8 cellular contexts compared by ENCODE assay signal in the genomic region with DNA sequence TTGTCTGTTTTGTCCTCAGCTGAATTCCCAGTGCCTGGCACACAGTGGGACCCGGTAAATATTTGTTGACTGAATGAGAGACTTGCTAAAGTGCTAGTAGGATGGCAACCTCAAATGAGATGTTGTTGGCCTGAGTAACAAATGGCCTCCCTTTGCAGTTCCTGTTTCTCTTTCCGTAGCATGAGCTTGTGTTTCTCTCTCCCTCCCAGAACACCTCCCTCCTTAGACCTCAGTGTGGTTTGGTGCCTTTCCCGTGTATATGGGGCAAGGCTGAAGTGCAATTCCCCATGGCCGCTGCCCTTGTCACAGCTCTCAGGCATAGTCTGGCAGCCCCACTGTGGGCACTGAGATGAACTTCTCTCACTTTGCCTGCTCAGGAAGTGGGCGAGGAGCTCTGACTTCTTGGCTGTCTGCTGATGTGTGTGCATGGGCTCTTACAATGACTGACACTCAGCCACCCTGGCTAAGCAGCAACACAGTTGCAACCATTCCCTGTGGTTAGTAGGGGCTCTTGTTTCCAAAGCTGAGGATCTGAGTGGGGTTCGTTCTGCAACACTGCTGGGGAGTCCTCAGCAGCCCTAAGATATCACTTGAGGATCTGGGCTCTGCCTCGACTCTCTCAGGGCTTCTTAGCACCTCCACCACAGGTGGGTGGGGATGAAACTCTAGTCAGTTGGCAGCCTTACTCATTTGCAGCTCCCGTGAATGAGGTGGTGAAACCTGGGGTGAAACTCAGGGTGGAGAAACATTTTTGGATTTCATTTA.
DNase-seq lines count a peak whose midpoint lies in the region; ATAC-seq and TF ChIP-seq lines count a peak whose summit lies in the region.

No MANE protein-coding gene starts in this region.

- H3K27me3 Mint-ChIP-seq in activated T-helper 1 cell treated with anti-CD3 and anti-CD28 coated beads, Interleukin-12 subunit alpha, Interleukin-12 subunit beta, Interleukin-2, Interleukin-4 antibody, amounts not matched to agents 30 ng/mL and 10 ng/mL and 1 ng/mL, durations not matched to agents 14 hours and 24 hours and 36 hours (ENCODE audit: insufficient read depth), result peaks cover 5% of the 10 kb centered on the region

- no peaks in the 10 kb centered on the region for H4K20me1 ChIP-seq in osteoblast (ENCODE audit: insufficient read depth, low read length)

- DNase-seq in NOMO-1 treated with dmso at 0.1 percent for 144 hours (lab: John Stamatoyannopoulos, UW; ENCODE audit: unreplicated experiment) (peak; percentile 41), osteoblast (ENCODE audit: insufficient read length, low spot score, missing footprints) (no peak), SJCRH30 (no peak), NCI-H510A (lab: John Stamatoyannopoulos, UW) (no peak), NCI-H526 (lab: John Stamatoyannopoulos, UW) (no peak)
- peak; percentile 69 for DNase-seq in activated T-helper 1 cell treated with anti-CD3 and anti-CD28 coated beads, Interleukin-12 subunit alpha, Interleukin-12 subunit beta, Interleukin-2, Interleukin-4 antibody, amounts not matched to agents 30 ng/mL and 10 ng/mL and 1 ng/mL, durations not matched to agents 14 hours and 24 hours and 36 hours (ENCODE audit: low spot score)

- peaks cover 8% of the 10 kb centered on the region for H3K4me1 ChIP-seq in osteoblast (ENCODE audit: insufficient read depth, low read length)
- H3K4me1 ChIP-seq in SJCRH30, result no peaks in the 10 kb centered on the region

- no peaks in the 10 kb centered on the region for H3K79me2 ChIP-seq in osteoblast (ENCODE audit: insufficient read depth, low read length)

- H3K9me3 ChIP-seq in osteoblast (ENCODE audit: low read depth, low read length), result no peaks in the 10 kb centered on the region
- no peaks in the 10 kb centered on the region for H3K9me3 ChIP-seq in SJCRH30 (replicated peaks)

- peak overlapping the region; percentile 34 for H3K4me2 ChIP-seq in osteoblast (ENCODE audit: insufficient read depth, low read length)

- TF ChIP-seq POLR2A in GM15510 (IDR thresholded peaks at IDR 0.05; ENCODE audit: borderline replicate concordance, extremely low read depth, insufficient read length), result peak; percentile 16

- H3K36me3 ChIP-seq in osteoblast (ENCODE audit: insufficient read depth, low read length), result no peaks in the 10 kb centered on the region
- no peaks in the 10 kb centered on the region for H3K36me3 ChIP-seq in SJCRH30

- peak; percentile 76 for ATAC-seq in HG02610 (IDR thresholded peaks at IDR 0.05; ENCODE audit: unreplicated experiment)

- H3K4me3 ChIP-seq in osteoblast (ENCODE audit: insufficient read depth, low read length) (no peak overlapping the region), SJCRH30 (no peak overlapping the region)

- peak overlapping the region; percentile 64 for H3K4me3 Mint-ChIP-seq in activated T-helper 1 cell treated with anti-CD3 and anti-CD28 coated beads, Interleukin-12 subunit alpha, Interleukin-12 subunit beta, Interleukin-2, Interleukin-4 antibody, amounts not matched to agents 30 ng/mL and 10 ng/mL and 1 ng/mL, durations not matched to agents 14 hours and 24 hours and 36 hours

- H2AFZ ChIP-seq in osteoblast (ENCODE audit: low read length), result peak overlapping the region; percentile 76

- H3K27ac Mint-ChIP-seq in activated T-helper 1 cell treated with anti-CD3 and anti-CD28 coated beads, Interleukin-12 subunit alpha, Interleukin-12 subunit beta, Interleukin-2, Interleukin-4 antibody, amounts not matched to agents 30 ng/mL and 10 ng/mL and 1 ng/mL, durations not matched to agents 14 hours and 24 hours and 36 hours, result peak overlapping the region; percentile 98

- H3K27me3 ChIP-seq in osteoblast (ENCODE audit: insufficient read depth, low read length) (no peaks in the 10 kb centered on the region), SJCRH30 (no peaks in the 10 kb centered on the region)

- TF ChIP-seq CTCF in osteoblast (IDR thresholded peaks at IDR 0.05; ENCODE audit: extremely low read depth, low read depth, low read length), result no peak

- H3K9me3 Mint-ChIP-seq in activated T-helper 1 cell treated with anti-CD3 and anti-CD28 coated beads, Interleukin-12 subunit alpha, Interleukin-12 subunit beta, Interleukin-2, Interleukin-4 antibody, amounts not matched to agents 30 ng/mL and 10 ng/mL and 1 ng/mL, durations not matched to agents 14 hours and 24 hours and 36 hours, result no peaks in the 10 kb centered on the region

- H3K27ac ChIP-seq in osteoblast (ENCODE audit: low read depth, low read length) (no peak overlapping the region), SJCRH30 (no peak overlapping the region)

- peaks cover 82% of the 10 kb centered on the region for H3K4me1 Mint-ChIP-seq in activated T-helper 1 cell treated with anti-CD3 and anti-CD28 coated beads, Interleukin-12 subunit alpha, Interleukin-12 subunit beta, Interleukin-2, Interleukin-4 antibody, amounts not matched to agents 30 ng/mL and 10 ng/mL and 1 ng/mL, durations not matched to agents 14 hours and 24 hours and 36 hours (ENCODE audit: low read depth)

- H3K36me3 Mint-ChIP-seq in activated T-helper 1 cell treated with anti-CD3 and anti-CD28 coated beads, Interleukin-12 subunit alpha, Interleukin-12 subunit beta, Interleukin-2, Interleukin-4 antibody, amounts not matched to agents 30 ng/mL and 10 ng/mL and 1 ng/mL, durations not matched to agents 14 hours and 24 hours and 36 hours (ENCODE audit: low read depth), result peaks cover 7% of the 10 kb centered on the region

- intact Hi-C loops in activated T-helper 1 cell treated with anti-CD3 and anti-CD28 coated beads, Interleukin-12 subunit alpha, Interleukin-12 subunit beta, Interleukin-2, Interleukin-4 antibody, amounts not matched to agents 30 ng/mL and 10 ng/mL and 1 ng/mL, durations not matched to agents 14 hours and 24 hours and 36 hours (cut with micrococcal nuclease), result loop anchor here (1.0 to 5.0 kb wide), 11 partner anchors 8 to 944 kb away; partner anchors contain the start of genes C1GALT1, GLCCI1 and UMAD1

Comparison
In these comparisons a context has a peak if more than half of its experiments do, and no peak if none do; other contexts are left out.
1. DNase-seq: peak in NOMO-1 treated with dmso at 0.1 percent for 144 hours (single experiment) and activated T-helper 1 cell treated with anti-CD3 and anti-CD28 coated beads, Interleukin-12 subunit alpha, Interleukin-12 subunit beta, Interleukin-2, Interleukin-4 antibody, amounts not matched to agents 30 ng/mL and 10 ng/mL and 1 ng/mL, durations not matched to agents 14 hours and 24 hours and 36 hours (single experiment); none in osteoblast (single experiment), SJCRH30 (0 of 2), NCI-H510A (single experiment) and NCI-H526 (0 of 2).